Comparison of ENCODE assay signal across 1 cellular context in the genomic region with DNA sequence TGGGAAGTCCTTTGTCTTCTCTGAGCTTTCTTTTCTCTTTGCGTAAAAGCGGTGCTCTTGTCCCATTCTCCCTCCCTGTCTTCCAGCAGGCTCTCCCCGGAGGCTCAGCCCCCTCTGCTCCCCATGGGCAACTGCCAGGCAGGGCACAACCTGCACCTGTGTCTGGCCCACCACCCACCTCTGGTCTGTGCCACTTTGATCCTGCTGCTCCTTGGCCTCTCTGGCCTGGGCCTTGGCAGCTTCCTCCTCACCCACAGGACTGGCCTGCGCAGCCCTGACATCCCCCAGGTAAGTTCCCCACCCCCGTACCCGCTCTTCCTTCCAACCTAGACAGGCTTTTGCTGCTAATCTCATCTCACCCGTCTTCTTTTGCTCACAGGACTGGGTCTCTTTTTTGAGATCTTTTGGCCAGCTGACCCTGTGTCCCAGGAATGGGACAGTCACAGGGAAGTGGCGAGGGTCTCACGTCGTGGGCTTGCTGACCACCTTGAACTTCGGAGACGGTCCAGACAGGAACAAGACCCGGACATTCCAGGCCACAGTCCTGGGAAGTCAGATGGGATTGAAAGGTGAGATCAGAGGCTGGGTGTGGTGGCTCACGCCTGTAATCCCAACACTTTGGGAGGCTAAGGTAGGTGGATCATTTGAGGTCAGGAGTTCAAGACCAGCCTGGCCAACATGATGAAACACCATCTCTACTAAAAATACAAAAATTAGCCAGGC.
TF ChIP-seq lines count a peak whose summit lies in the region.

No MANE protein-coding gene starts in this region.

TF ChIP-seq in WTC11, 78 proteins besides CTCF, POLR2A, EP300 and RAD21 (continued from another document):
- TF ChIP-seq, protein P1, sequence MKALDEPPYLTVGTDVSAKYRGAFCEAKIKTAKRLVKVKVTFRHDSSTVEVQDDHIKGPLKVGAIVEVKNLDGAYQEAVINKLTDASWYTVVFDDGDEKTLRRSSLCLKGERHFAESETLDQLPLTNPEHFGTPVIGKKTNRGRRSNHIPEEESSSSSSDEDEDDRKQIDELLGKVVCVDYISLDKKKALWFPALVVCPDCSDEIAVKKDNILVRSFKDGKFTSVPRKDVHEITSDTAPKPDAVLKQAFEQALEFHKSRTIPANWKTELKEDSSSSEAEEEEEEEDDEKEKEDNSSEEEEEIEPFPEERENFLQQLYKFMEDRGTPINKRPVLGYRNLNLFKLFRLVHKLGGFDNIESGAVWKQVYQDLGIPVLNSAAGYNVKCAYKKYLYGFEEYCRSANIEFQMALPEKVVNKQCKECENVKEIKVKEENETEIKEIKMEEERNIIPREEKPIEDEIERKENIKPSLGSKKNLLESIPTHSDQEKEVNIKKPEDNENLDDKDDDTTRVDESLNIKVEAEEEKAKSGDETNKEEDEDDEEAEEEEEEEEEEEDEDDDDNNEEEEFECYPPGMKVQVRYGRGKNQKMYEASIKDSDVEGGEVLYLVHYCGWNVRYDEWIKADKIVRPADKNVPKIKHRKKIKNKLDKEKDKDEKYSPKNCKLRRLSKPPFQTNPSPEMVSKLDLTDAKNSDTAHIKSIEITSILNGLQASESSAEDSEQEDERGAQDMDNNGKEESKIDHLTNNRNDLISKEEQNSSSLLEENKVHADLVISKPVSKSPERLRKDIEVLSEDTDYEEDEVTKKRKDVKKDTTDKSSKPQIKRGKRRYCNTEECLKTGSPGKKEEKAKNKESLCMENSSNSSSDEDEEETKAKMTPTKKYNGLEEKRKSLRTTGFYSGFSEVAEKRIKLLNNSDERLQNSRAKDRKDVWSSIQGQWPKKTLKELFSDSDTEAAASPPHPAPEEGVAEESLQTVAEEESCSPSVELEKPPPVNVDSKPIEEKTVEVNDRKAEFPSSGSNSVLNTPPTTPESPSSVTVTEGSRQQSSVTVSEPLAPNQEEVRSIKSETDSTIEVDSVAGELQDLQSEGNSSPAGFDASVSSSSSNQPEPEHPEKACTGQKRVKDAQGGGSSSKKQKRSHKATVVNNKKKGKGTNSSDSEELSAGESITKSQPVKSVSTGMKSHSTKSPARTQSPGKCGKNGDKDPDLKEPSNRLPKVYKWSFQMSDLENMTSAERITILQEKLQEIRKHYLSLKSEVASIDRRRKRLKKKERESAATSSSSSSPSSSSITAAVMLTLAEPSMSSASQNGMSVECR (CRISPR knock-in tag; IDR thresholded peaks at IDR 0.05; ENCODE audit: borderline replicate concordance): no peak
- TF ChIP-seq ZNF423 (CRISPR knock-in tag; IDR thresholded peaks at IDR 0.05) (no peak), TEAD4 (CRISPR knock-in tag; IDR thresholded peaks at IDR 0.05) (no peak), E2F1 (CRISPR knock-in tag; IDR thresholded peaks at IDR 0.05) (no peak), ZNF263 (CRISPR knock-in tag; IDR thresholded peaks at IDR 0.05; ENCODE audit: low read depth) (no peak), CREM (CRISPR knock-in tag; IDR thresholded peaks at IDR 0.05) (no peak), MYBL2 (CRISPR knock-in tag; IDR thresholded peaks at IDR 0.05) (no peak), NFE2L1 (CRISPR knock-in tag; IDR thresholded peaks at IDR 0.05) (no peak), ELF4 (CRISPR knock-in tag; IDR thresholded peaks at IDR 0.05; ENCODE audit: low read depth) (no peak)
- TF ChIP-seq, protein P2, sequence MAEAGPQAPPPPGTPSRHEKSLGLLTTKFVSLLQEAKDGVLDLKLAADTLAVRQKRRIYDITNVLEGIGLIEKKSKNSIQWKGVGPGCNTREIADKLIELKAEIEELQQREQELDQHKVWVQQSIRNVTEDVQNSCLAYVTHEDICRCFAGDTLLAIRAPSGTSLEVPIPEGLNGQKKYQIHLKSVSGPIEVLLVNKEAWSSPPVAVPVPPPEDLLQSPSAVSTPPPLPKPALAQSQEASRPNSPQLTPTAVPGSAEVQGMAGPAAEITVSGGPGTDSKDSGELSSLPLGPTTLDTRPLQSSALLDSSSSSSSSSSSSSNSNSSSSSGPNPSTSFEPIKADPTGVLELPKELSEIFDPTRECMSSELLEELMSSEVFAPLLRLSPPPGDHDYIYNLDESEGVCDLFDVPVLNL (CRISPR knock-in tag; IDR thresholded peaks at IDR 0.05; ENCODE audit: borderline replicate concordance, low read depth): no peak
- TF ChIP-seq, protein P3, sequence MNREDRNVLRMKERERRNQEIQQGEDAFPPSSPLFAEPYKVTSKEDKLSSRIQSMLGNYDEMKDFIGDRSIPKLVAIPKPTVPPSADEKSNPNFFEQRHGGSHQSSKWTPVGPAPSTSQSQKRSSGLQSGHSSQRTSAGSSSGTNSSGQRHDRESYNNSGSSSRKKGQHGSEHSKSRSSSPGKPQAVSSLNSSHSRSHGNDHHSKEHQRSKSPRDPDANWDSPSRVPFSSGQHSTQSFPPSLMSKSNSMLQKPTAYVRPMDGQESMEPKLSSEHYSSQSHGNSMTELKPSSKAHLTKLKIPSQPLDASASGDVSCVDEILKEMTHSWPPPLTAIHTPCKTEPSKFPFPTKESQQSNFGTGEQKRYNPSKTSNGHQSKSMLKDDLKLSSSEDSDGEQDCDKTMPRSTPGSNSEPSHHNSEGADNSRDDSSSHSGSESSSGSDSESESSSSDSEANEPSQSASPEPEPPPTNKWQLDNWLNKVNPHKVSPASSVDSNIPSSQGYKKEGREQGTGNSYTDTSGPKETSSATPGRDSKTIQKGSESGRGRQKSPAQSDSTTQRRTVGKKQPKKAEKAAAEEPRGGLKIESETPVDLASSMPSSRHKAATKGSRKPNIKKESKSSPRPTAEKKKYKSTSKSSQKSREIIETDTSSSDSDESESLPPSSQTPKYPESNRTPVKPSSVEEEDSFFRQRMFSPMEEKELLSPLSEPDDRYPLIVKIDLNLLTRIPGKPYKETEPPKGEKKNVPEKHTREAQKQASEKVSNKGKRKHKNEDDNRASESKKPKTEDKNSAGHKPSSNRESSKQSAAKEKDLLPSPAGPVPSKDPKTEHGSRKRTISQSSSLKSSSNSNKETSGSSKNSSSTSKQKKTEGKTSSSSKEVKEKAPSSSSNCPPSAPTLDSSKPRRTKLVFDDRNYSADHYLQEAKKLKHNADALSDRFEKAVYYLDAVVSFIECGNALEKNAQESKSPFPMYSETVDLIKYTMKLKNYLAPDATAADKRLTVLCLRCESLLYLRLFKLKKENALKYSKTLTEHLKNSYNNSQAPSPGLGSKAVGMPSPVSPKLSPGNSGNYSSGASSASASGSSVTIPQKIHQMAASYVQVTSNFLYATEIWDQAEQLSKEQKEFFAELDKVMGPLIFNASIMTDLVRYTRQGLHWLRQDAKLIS (CRISPR knock-in tag; IDR thresholded peaks at IDR 0.05; ENCODE audit: borderline replicate concordance): no peak
